10 cellular contexts compared by ENCODE assay signal in genomic region chr7:131521651-131522163, GRCh38. TPM values are rescaled to one million over a fixed set of nuclear protein-coding genes. Genes with fewer than 3 reads are reported as not detected.
DNase-seq lines count a peak whose midpoint lies in the region; ATAC-seq, FAIRE-seq and TF ChIP-seq lines count a peak whose summit lies in the region.
"Had no signal": no experiment of that assay in that cellular context is flagged by ENCODE, and none has a peak within 500 bp of the region (broad histone marks: within the 10 kb centered on the region; RNA-seq: fewer than 3 reads in every experiment).

No MANE protein-coding gene starts in this region.

- H4K20me1 ChIP-seq in H1 (replicated peaks in 1 of 2; ENCODE audit: control insufficient read depth in 1 of 2, insufficient read depth in 2 of 2, low read length in 2 of 2), result peaks cover 37 to 59% of the 10 kb centered on the region in 2 experiments

- no peaks in the 10 kb centered on the region for H3K9me3 Mint-ChIP-seq in naive thymus-derived CD8-positive, alpha-beta T cell

- peaks cover 5% of the 10 kb centered on the region for H3K79me1 ChIP-seq in H1 (ENCODE audit: low read depth, low read length)

- TF ChIP-seq POLR2A in A549 (IDR thresholded peaks at IDR 0.05; ENCODE audit: low read length) (no peak), H1 (IDR thresholded peaks at IDR 0.05; ENCODE audit: control extremely low read depth in 1 of 2, low read depth in 2 of 2, low read length in 2 of 2) (no peak)

- no peaks in the 10 kb centered on the region for H3K23me2 ChIP-seq in H1 (ENCODE audit: low read depth, low read length)

- H3K14ac ChIP-seq in H1 (ENCODE audit: insufficient read length), result no peak overlapping the region

- no peak overlapping the region for H2BK5ac ChIP-seq in H1 (ENCODE audit: low read depth, low read length)

- DNase-seq in A549 (ENCODE audit: low read depth in 1 of 2, low spot score in 1 of 2) (peak in 1 of 2 experiments; percentile 67), H1 (ENCODE audit: low read depth in 1 of 2, low spot score in 2 of 2) (no peak), NCI-H82 (lab: John Stamatoyannopoulos, UW) (no peak), caudate nucleus (lab: John Stamatoyannopoulos, UW) (no peak), DMS114 treated with DMSO at 0.1 percent for 48 hours (lab: John Stamatoyannopoulos, UW; ENCODE audit: unreplicated experiment) (no peak)
- DNase-seq in naive thymus-derived CD8-positive, alpha-beta T cell, result no peak
- DNase-seq: WERI-Rb-1 had no signal

- CTCF ChIA-PET in A549 (lab: Yijun Ruan, JAX), result interaction anchor here (0.7 to 3.5 kb wide), 6 partner anchors 8 to 134 kb away, joined by 3 to 17 read pairs (median 9); no protein-coding TSS in a partner anchor
- CTCF ChIA-PET in H1 (lab: Charles Lee; ENCODE audit: partially characterized antibody), result interaction anchor here (0.7 to 5.2 kb wide), 10 partner anchors 9 to 134 kb away, joined by 3 to 47 read pairs (median 3); no protein-coding TSS in a partner anchor

- no peaks in the 10 kb centered on the region for H3K36me3 Mint-ChIP-seq in naive thymus-derived CD8-positive, alpha-beta T cell

- H3K27ac ChIP-seq in A549 (peak overlapping the region; percentile 52 to 75; a peak in 4 of 6 replicates), HUES64 (ENCODE audit: low read depth, low read length) (peak overlapping the region; percentile 9; the same call in 1 of the 2 replicates), H1 (ENCODE audit: low read depth, low read length) (no peak overlapping the region), mucosa of rectum (ENCODE audit: low read depth in 2 of 2, low read length in 2 of 2) (peak overlapping the region; percentile 38 to 66), caudate nucleus (ENCODE audit: low read depth, low read length) (no peak overlapping the region)
- H3K27ac ChIP-seq: WERI-Rb-1 had no signal

- peaks cover 37% of the 10 kb centered on the region; the same call in 1 of the 2 replicates for H3K36me3 ChIP-seq in HUES64 (ENCODE audit: insufficient read depth, low read length)
- H3K36me3 ChIP-seq in H1 (ENCODE audit: control insufficient read depth in 2 of 4, insufficient read depth in 4 of 4, low read length in 3 of 4), result peaks cover 0 to 45% (median 5%) of the 10 kb centered on the region in 4 experiments; a peak in 4 of 8 replicates
- H3K36me3 ChIP-seq in mucosa of rectum (ENCODE audit: control insufficient read depth in 2 of 2, insufficient read depth in 2 of 2, low read length in 2 of 2), result no peaks in the 10 kb centered on the region
- H3K36me3 ChIP-seq: WERI-Rb-1 had no signal

- H3K79me2 ChIP-seq in H1 (ENCODE audit: control insufficient read depth in 1 of 2, insufficient read depth in 2 of 2, low read length in 2 of 2), result peaks cover 50 to 99% of the 10 kb centered on the region in 2 experiments

- no peak overlapping the region for H3K4ac ChIP-seq in H1 (replicated peaks; ENCODE audit: insufficient read length, low read depth, low read length)

- peaks cover 6 to 17% (median 13%) of the 10 kb centered on the region in 4 donors for H3K4me1 Mint-ChIP-seq in naive thymus-derived CD8-positive, alpha-beta T cell

- H2AK5ac ChIP-seq in H1 (ENCODE audit: low read depth, low read length), result no peak overlapping the region

- no peak overlapping the region for H3K23ac ChIP-seq in H1 (ENCODE audit: insufficient read length)

- H3K56ac ChIP-seq in H1 (replicated peaks; ENCODE audit: insufficient read length, low read depth, low read length), result no peak overlapping the region

- no peak overlapping the region for H3K27ac Mint-ChIP-seq in naive thymus-derived CD8-positive, alpha-beta T cell

- peak overlapping the region; percentile 13; the same call in 1 of the 2 replicates for H3K18ac ChIP-seq in H1 (ENCODE audit: extremely low read depth, low read length)

- H3K4me3 Mint-ChIP-seq in naive thymus-derived CD8-positive, alpha-beta T cell, result peak overlapping the region in 2 of 10 donors; percentile 23 to 63

- H3K4me3 ChIP-seq in A549 (no peak overlapping the region), HUES64 (ENCODE audit: low read length) (no peak overlapping the region), H1 (ENCODE audit: extremely low read depth in 1 of 4, insufficient read depth in 2 of 4, low read depth in 3 of 4, low read length in 4 of 4) (no peak overlapping the region), mucosa of rectum (ENCODE audit: low read length in 2 of 2) (peak overlapping the region in 1 of 2 donors; percentile 37)

- H4K91ac ChIP-seq in H1 (replicated peaks; ENCODE audit: insufficient read length, low read length), result no peak overlapping the region

- no peak overlapping the region for H4K5ac ChIP-seq in H1 (ENCODE audit: insufficient read length, low read depth, low read length)

- H2BK20ac ChIP-seq in H1 (ENCODE audit: low read length), result no peak overlapping the region

- TF ChIP-seq EP300 in A549 (IDR thresholded peaks at IDR 0.05), result no peak
- TF ChIP-seq EP300 in H1 (IDR thresholded peaks at IDR 0.05; ENCODE audit: borderline replicate concordance in 1 of 2, low read depth in 2 of 2, low read length in 2 of 2), result no peak

- H3K9me3 ChIP-seq in A549 (no peaks in the 10 kb centered on the region), HUES64 (ENCODE audit: insufficient read depth, low read depth, low read length) (no peaks in the 10 kb centered on the region), H1 (ENCODE audit: insufficient read depth in 2 of 2, low read depth in 1 of 2, low read length in 1 of 2) (no peaks in the 10 kb centered on the region), mucosa of rectum (ENCODE audit: control insufficient read depth in 2 of 2, low read length in 2 of 2) (no peaks in the 10 kb centered on the region)

- H3K27me3 ChIP-seq in HUES64 (ENCODE audit: insufficient read depth, low read length) (no peaks in the 10 kb centered on the region), H1 (replicated peaks in 1 of 4; ENCODE audit: control insufficient read depth in 3 of 4, extremely low read depth in 1 of 4, insufficient read depth in 3 of 4, low read length in 3 of 4) (no peaks in the 10 kb centered on the region), mucosa of rectum (ENCODE audit: control insufficient read depth in 2 of 2, insufficient read depth in 2 of 2, low read length in 2 of 2) (peaks cover 0 to 3% of the 10 kb centered on the region in 2 donors)

- H3K27me3 Mint-ChIP-seq in naive thymus-derived CD8-positive, alpha-beta T cell, result peaks cover 0 to 11% (median 3%) of the 10 kb centered on the region in 5 donors

- H2AFZ ChIP-seq in H1 (ENCODE audit: low read length), result no peak overlapping the region

- no peak overlapping the region for H2BK120ac ChIP-seq in H1 (replicated peaks; ENCODE audit: low read depth, low read length)

- peak overlapping the region; percentile 56 for H3K4me2 ChIP-seq in A549
- peak overlapping the region; percentile 6 to 7; a peak in 1 of 4 replicates for H3K4me2 ChIP-seq in H1 (ENCODE audit: insufficient read depth in 1 of 2, low read depth in 2 of 2, low read length in 2 of 2)

- TF ChIP-seq CTCF in A549 (IDR thresholded peaks at IDR 0.05) (no peak), H1 (IDR thresholded peaks at IDR 0.05; ENCODE audit: control extremely low read depth in 1 of 3, insufficient read depth in 1 of 3, low read depth in 1 of 3, low read length in 3 of 3) (no peak)

- TF ChIP-seq RAD21 in A549 (conservative IDR thresholded peaks at IDR 0.05 in 1 of 2, IDR thresholded peaks at IDR 0.05 in 1 of 2) (no peak), H1 (IDR thresholded peaks at IDR 0.05 in 1 of 2, conservative IDR thresholded peaks at IDR 0.05 in 1 of 2; ENCODE audit: low read depth in 2 of 2, low read length in 2 of 2) (no peak)

- H3K9ac ChIP-seq in HUES64 (ENCODE audit: low read depth, low read length) (no peak overlapping the region), H1 (replicated peaks in 1 of 4; ENCODE audit: extremely low read depth in 1 of 4, low read depth in 3 of 4, low read length in 3 of 4) (no peak overlapping the region), mucosa of rectum (ENCODE audit: low read depth in 1 of 2, low read length in 2 of 2) (no peak overlapping the region)

- FAIRE-seq in A549 (lab: Jason Lieb, UNC) (no peak), H1 (lab: Jason Lieb, UNC) (no peak)
- FAIRE-seq: D721Med had no signal

- POLR2A ChIA-PET in A549 (lab: Yijun Ruan, JAX) (interaction anchor here (1.2 kb wide), 1 partner anchor 17 kb away, joined by 3 read pairs; no protein-coding TSS in a partner anchor), H1 (lab: Charles Lee; ENCODE audit: partially characterized antibody) (interaction anchor here (1.2 to 3.7 kb wide), 8 partner anchors 11 to 134 kb away, joined by 3 to 28 read pairs (median 4); no protein-coding TSS in a partner anchor)
- POLR2A ChIA-PET in naive thymus-derived CD8-positive, alpha-beta T cell (lab: Charles Lee), result no interaction called here

- peaks cover 25% of the 10 kb centered on the region for H3K4me1 ChIP-seq in A549
- H3K4me1 ChIP-seq in HUES64 (ENCODE audit: insufficient read depth, low read length), result peaks cover 62% of the 10 kb centered on the region
- H3K4me1 ChIP-seq in H1 (replicated peaks in 1 of 4; ENCODE audit: control insufficient read depth in 3 of 4, insufficient read depth in 4 of 4, low read length in 3 of 4), result peaks cover 5 to 31% (median 23%) of the 10 kb centered on the region in 4 experiments
- H3K4me1 ChIP-seq in mucosa of rectum (ENCODE audit: control insufficient read depth in 2 of 2, insufficient read depth in 2 of 2, low read length in 2 of 2), result peaks cover 8 to 11% of the 10 kb centered on the region in 2 donors

- peak; percentile 70 to 85 for ATAC-seq in A549
- ATAC-seq in naive thymus-derived CD8-positive, alpha-beta T cell, result no peak

- H4K8ac ChIP-seq in H1 (ENCODE audit: extremely low read depth, insufficient read depth, low read length), result no peak overlapping the region

- no peak overlapping the region for H2BK15ac ChIP-seq in H1 (ENCODE audit: low read length)

- 42% methylated on average over 7 of the region's 7 CpGs for WGBS in A549 (ENCODE audit: missing lambda C conversion rate)
- WGBS in HUES64, result 54% methylated on average over 7 of the region's 7 CpGs
- 81% methylated on average over 7 of the region's 7 CpGs; no CpG with 5 or more reads in 1 of the 2 experiments for WGBS in H1 (ENCODE audit: extremely low coverage in 1 of 2, insufficient coverage in 1 of 2, insufficient read length in 1 of 2, insufficient replicate concordance in 2 of 2, low coverage in 1 of 2, low lambda C conversion rate in 2 of 2, missing lambda C conversion rate in 1 of 2), 2 experiments

- no peak overlapping the region for H2BK12ac ChIP-seq in H1 (ENCODE audit: low read depth, low read length)

RNA-seq across cellular contexts. Expression of gene PODXL, which starts 34.7 kb away (rescaled TPM):
- polyA plus RNA-seq in A549 (2011; rRNA removed), result 13.2 and 16.7 TPM in 2 replicates
- polyA plus RNA-seq in A549 (2012; cell fraction: cytosol; rRNA removed), result 17.5 and 19.7 TPM in 2 replicates
- polyA plus RNA-seq in A549 (2012; cell fraction: nucleus; rRNA removed), result 31.8 and 46.0 TPM in 2 replicates
- 28.4 to 35.3 TPM (median 33.6 TPM) in 3 replicates for polyA plus RNA-seq in A549 (2017; fragmentation: RNase III; extraction: RNeasy Plus Mini Kit Qiagen cat#74134 plus additional on column Dnase treatment)
- 22.7 and 24.9 TPM in 2 replicates for polyA minus RNA-seq in A549 (2011; rRNA and poly(A)+ RNA removed)
- 315 TPM for polyA plus RNA-seq in HUES64 (2013, experiment 1 of 2)
- 331 TPM for polyA plus RNA-seq in HUES64 (2013, experiment 2 of 2)
- 925 and 945 TPM in 2 replicates for total RNA-seq in H1 (2021; fragmentation: NEBNext Ultra II Directional; extraction: Animal tissue kit (Norgen Biotek cat#: 25700))
- polyA plus RNA-seq in H1 (2011; rRNA removed), result 638 and 872 TPM in 2 replicates
- 613 TPM for polyA plus RNA-seq in H1 (2011; cell fraction: cytosol; rRNA removed)
- 1,168 TPM for polyA plus RNA-seq in H1 (2011; cell fraction: nucleus; rRNA removed)
- 630 to 776 TPM (median 695 TPM) in 4 replicates for polyA plus RNA-seq in H1 (2012, experiment 1 of 2)
- 245 TPM for polyA plus RNA-seq in H1 (2012, experiment 2 of 2)
- polyA plus RNA-seq in H1 (2013, experiment 1 of 2), result 1,216 TPM
- 1,270 TPM for polyA plus RNA-seq in H1 (2013, experiment 2 of 2)
- 937 and 993 TPM in 2 replicates for polyA minus RNA-seq in H1 (2011; rRNA and poly(A)+ RNA removed)
- polyA minus RNA-seq in H1 (2011; cell fraction: cytosol; rRNA and poly(A)+ RNA removed), result 707 TPM
- 436 TPM for polyA minus RNA-seq in H1 (2011; cell fraction: nucleus; rRNA and poly(A)+ RNA removed)
- under 1 TPM; 0.27 to 0.57 TPM for total RNA-seq in naive thymus-derived CD8-positive, alpha-beta T cell
- under 1 TPM; 0.08 to 0.10 (median 0.09) TPM for polyA plus RNA-seq in naive thymus-derived CD8-positive, alpha-beta T cell

Comparison
In these comparisons a context has a peak if more than half of its experiments do, and no peak if none do; other contexts are left out.
1. ATAC-seq: peak in A549 (2 of 2); none in naive thymus-derived CD8-positive, alpha-beta T cell (0 of 2).
2. H3K27ac ChIP-seq: peak in A549 (2 of 2), HUES64 (single experiment) and mucosa of rectum (2 of 2); none in H1 (single experiment) and caudate nucleus (single experiment).
3. RNA of gene PODXL, which starts 34.7 kb away (polyA plus RNA-seq): 245 to 1,270 TPM in H1; 13.2 to 46.0 TPM in A549 and 0.08 to 0.10 TPM in naive thymus-derived CD8-positive, alpha-beta T cell; every median in the first group is over 4 times any median in the second.